ENCODE assay signal across 7 cellular contexts in genomic region chr19:4584670-4585460, GRCh38.
DNase-seq lines count a peak whose midpoint lies in the region; TF ChIP-seq lines count a peak whose summit lies in the region.

No MANE protein-coding gene starts in this region.

- H3K27me3 ChIP-seq in HAP-1 (ENCODE audit: low read depth) (no peaks in the 10 kb centered on the region), OCI-LY1 (ENCODE audit: insufficient read depth, low read length) (no peaks in the 10 kb centered on the region; the same call in 1 of the 2 replicates)

- H4K20me1 ChIP-seq in OCI-LY1 (ENCODE audit: insufficient read depth, low read length): no peaks in the 10 kb centered on the region

- H3K9ac ChIP-seq in OCI-LY1 (ENCODE audit: low read length): no peak overlapping the region

- H3K27ac ChIP-seq in OCI-LY1 (ENCODE audit: low read depth, low read length, poor library complexity, severe bottlenecking): no peak overlapping the region

- H3K4me1 ChIP-seq in HAP-1: peaks cover 11% of the 10 kb centered on the region
- peaks cover 7% of the 10 kb centered on the region for H3K4me1 ChIP-seq in OCI-LY1 (ENCODE audit: insufficient read depth, low read length, severe bottlenecking)

- no peaks in the 10 kb centered on the region for H3K79me2 ChIP-seq in OCI-LY1 (ENCODE audit: insufficient read depth, low read length)

- in situ Hi-C loops in HAP-1 (cut with MboI; ENCODE audit: low sequenced_read_pairs): no loop called here

- no peak overlapping the region for H2AFZ ChIP-seq in OCI-LY1 (ENCODE audit: low read length)

- peak overlapping the region; percentile 55 for H3K4me2 ChIP-seq in OCI-LY1 (ENCODE audit: low read length)

- peak in 1 of 2 experiments; percentile 63 for DNase-seq in HAP-1 (ENCODE audit: low spot score in 2 of 2)
- no peak for DNase-seq in fibroblast of pulmonary artery (ENCODE audit: low read depth)
- DNase-seq in skeletal muscle cell (ENCODE audit: low read depth): no peak
- DNase-seq in hepatic stellate cell (ENCODE audit: low spot score): no peak
- no peak for DNase-seq in NCI-H187 (lab: John Stamatoyannopoulos, UW)
- DNase-seq in stimulated activated CD4-positive, alpha-beta T cell treated with anti-CD3 and anti-CD28 coated beads, Interleukin-4, amount 100 ng/mL, for 24 hours: no peak

- no peaks in the 10 kb centered on the region for H3K9me3 ChIP-seq in HAP-1
- no peaks in the 10 kb centered on the region for H3K9me3 ChIP-seq in OCI-LY1 (ENCODE audit: low read length)

- no peaks in the 10 kb centered on the region for H3K9me2 ChIP-seq in OCI-LY1 (ENCODE audit: low read depth, low read length)

- TF ChIP-seq CTCF in OCI-LY1 (IDR thresholded peaks at IDR 0.05; ENCODE audit: low read length) (no peak), fibroblast of pulmonary artery (IDR thresholded peaks at IDR 0.05; ENCODE audit: low read length, missing control alignments) (no peak)

- H3F3A ChIP-seq in OCI-LY1 (ENCODE audit: insufficient read depth, low read length): no peaks in the 10 kb centered on the region

- H3K36me3 ChIP-seq in HAP-1 (replicated peaks) (no peaks in the 10 kb centered on the region), OCI-LY1 (ENCODE audit: insufficient read depth, low read length) (no peaks in the 10 kb centered on the region)

- H3K4me3 ChIP-seq in HAP-1: peak overlapping the region; percentile 56
- peak overlapping the region; percentile 44 for H3K4me3 ChIP-seq in OCI-LY1 (ENCODE audit: low read depth, low read length, poor library complexity, severe bottlenecking)
- H3K4me3 ChIP-seq in fibroblast of pulmonary artery (replicated peaks; ENCODE audit: low read depth, low read length): peak overlapping the region; percentile 59
- peak overlapping the region; percentile 46 for H3K4me3 ChIP-seq in skeletal muscle cell (ENCODE audit: low read depth, low read length)
